Comparison of ENCODE assay signal across 1 cellular context in the genomic region with DNA sequence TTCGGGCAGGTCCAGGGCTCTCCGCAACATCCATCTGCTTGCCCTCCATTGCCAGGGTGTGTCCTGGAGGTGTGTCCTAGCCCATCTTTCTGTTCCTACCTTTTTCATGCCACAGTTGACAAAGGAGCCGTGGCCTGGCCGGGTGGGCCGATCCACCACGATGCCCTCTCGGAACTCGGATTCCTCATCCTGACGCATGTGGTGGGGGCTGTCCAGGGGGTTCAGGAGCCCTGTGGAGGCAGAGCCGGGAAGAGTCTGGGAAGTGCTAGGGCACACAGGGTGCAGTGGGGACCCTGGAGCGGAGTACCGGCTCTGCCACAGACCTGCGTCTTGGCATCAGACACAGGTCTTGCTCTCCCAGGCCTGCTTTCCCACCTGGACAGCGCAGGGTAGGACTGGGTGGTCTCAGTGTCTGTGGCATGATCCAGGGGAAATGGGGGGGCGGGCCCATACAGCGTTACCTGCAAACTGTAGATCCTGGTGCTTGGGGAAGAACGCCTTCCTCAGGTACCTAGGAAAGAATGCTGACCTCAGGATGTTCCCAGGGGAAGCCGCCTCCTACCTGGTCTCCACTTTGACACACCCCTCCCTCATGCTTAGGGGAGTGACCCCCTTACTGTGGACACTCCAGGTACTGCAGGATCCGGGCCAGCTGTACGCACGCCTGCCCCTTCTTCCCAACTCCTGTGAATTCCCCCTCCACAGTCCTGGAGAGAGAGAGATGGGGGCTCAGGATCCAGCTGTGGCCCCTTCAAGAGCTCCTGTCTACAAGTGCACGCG.
TF ChIP-seq lines count a peak whose summit lies in the region.

No MANE protein-coding gene starts in this region.

TF ChIP-seq in IMR-90, 13 proteins besides CTCF, POLR2A, EP300 and RAD21:
- no peak for TF ChIP-seq MAZ (IDR thresholded peaks at IDR 0.05; ENCODE audit: borderline replicate concordance, low read depth, low read length)
- TF ChIP-seq CHD1 (IDR thresholded peaks at IDR 0.05; ENCODE audit: low read depth, low read length): no peak
- TF ChIP-seq FOS (IDR thresholded peaks at IDR 0.05; ENCODE audit: low read depth, low read length): no peak
- no peak for TF ChIP-seq RFX5 (IDR thresholded peaks at IDR 0.05; ENCODE audit: low read depth, low read length)
- TF ChIP-seq, protein P1, sequence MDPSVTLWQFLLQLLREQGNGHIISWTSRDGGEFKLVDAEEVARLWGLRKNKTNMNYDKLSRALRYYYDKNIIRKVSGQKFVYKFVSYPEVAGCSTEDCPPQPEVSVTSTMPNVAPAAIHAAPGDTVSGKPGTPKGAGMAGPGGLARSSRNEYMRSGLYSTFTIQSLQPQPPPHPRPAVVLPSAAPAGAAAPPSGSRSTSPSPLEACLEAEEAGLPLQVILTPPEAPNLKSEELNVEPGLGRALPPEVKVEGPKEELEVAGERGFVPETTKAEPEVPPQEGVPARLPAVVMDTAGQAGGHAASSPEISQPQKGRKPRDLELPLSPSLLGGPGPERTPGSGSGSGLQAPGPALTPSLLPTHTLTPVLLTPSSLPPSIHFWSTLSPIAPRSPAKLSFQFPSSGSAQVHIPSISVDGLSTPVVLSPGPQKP (IDR thresholded peaks at IDR 0.05; ENCODE audit: borderline replicate concordance, low read depth, low read length): no peak
- no peak for TF ChIP-seq RCOR1 (IDR thresholded peaks at IDR 0.05; ENCODE audit: insufficient replicate concordance, low read length)
